In the genomic region with DNA sequence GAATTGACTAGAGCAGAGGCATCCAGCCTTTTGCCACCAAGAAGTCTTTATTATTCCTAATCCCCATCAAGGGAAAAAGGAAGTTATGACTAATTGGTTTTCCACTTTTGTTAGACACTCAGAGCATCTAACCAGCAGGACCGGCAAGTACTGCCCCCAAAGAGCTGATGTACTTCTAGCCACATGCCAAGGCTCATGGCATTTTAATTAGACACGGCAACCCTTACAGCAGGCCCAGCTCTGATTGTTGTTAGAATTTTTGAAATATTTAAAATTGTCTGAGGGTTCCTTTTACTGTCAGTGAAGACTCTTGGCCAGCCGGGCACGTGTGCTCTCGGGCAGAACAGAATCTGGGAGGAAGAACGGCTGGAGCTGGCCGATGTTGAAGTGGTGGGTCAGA, we compare ENCODE assay signal across 1 cellular context.
TF ChIP-seq lines count a peak whose summit lies in the region.

No MANE protein-coding gene starts in this region.

TF ChIP-seq in GM23338, 12 proteins besides CTCF, POLR2A, EP300 and RAD21 (continued from another document):
- TF ChIP-seq, protein P1, sequence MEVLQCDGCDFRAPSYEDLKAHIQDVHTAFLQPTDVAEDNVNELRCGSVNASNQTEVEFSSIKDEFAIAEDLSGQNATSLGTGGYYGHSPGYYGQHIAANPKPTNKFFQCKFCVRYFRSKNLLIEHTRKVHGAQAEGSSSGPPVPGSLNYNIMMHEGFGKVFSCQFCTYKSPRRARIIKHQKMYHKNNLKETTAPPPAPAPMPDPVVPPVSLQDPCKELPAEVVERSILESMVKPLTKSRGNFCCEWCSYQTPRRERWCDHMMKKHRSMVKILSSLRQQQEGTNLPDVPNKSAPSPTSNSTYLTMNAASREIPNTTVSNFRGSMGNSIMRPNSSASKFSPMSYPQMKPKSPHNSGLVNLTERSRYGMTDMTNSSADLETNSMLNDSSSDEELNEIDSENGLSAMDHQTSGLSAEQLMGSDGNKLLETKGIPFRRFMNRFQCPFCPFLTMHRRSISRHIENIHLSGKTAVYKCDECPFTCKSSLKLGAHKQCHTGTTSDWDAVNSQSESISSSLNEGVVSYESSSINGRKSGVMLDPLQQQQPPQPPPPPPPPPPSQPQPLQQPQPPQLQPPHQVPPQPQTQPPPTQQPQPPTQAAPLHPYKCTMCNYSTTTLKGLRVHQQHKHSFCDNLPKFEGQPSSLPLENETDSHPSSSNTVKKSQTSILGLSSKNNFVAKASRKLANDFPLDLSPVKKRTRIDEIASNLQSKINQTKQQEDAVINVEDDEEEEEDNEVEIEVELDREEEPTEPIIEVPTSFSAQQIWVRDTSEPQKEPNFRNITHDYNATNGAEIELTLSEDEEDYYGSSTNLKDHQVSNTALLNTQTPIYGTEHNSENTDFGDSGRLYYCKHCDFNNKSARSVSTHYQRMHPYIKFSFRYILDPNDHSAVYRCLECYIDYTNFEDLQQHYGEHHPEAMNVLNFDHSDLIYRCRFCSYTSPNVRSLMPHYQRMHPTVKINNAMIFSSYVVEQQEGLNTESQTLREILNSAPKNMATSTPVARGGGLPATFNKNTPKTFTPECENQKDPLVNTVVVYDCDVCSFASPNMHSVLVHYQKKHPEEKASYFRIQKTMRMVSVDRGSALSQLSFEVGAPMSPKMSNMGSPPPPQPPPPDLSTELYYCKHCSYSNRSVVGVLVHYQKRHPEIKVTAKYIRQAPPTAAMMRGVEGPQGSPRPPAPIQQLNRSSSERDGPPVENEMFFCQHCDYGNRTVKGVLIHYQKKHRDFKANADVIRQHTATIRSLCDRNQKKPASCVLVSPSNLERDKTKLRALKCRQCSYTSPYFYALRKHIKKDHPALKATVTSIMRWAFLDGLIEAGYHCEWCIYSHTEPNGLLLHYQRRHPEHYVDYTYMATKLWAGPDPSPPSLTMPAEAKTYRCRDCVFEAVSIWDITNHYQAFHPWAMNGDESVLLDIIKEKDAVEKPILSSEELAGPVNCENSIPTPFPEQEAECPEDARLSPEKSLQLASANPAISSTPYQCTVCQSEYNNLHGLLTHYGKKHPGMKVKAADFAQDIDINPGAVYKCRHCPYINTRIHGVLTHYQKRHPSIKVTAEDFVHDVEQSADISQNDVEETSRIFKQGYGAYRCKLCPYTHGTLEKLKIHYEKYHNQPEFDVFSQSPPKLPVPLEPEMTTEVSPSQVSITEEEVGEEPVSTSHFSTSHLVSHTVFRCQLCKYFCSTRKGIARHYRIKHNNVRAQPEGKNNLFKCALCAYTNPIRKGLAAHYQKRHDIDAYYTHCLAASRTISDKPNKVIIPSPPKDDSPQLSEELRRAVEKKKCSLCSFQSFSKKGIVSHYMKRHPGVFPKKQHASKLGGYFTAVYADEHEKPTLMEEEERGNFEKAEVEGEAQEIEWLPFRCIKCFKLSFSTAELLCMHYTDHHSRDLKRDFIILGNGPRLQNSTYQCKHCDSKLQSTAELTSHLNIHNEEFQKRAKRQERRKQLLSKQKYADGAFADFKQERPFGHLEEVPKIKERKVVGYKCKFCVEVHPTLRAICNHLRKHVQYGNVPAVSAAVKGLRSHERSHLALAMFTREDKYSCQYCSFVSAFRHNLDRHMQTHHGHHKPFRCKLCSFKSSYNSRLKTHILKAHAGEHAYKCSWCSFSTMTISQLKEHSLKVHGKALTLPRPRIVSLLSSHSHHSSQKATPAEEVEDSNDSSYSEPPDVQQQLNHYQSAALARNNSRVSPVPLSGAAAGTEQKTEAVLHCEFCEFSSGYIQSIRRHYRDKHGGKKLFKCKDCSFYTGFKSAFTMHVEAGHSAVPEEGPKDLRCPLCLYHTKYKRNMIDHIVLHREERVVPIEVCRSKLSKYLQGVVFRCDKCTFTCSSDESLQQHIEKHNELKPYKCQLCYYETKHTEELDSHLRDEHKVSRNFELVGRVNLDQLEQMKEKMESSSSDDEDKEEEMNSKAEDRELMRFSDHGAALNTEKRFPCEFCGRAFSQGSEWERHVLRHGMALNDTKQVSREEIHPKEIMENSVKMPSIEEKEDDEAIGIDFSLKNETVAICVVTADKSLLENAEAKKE (CRISPR knock-in tag; IDR thresholded peaks at IDR 0.05), result no peak
- TF ChIP-seq CREB1 (CRISPR knock-in tag; IDR thresholded peaks at IDR 0.05; ENCODE audit: low read depth) (no peak), EZH2 (IDR thresholded peaks at IDR 0.05; ENCODE audit: low read depth, unreplicated experiment) (no peak), ZNF114 (CRISPR knock-in tag; IDR thresholded peaks at IDR 0.05) (no peak), JUNB (IDR thresholded peaks at IDR 0.05; ENCODE audit: unreplicated experiment) (no peak), EZH2phosphoT487 (IDR thresholded peaks at IDR 0.05; ENCODE audit: unreplicated experiment) (no peak)
TF ChIP-seq in GM23338: peak in this region for 0.
